8 cellular contexts compared by ENCODE assay signal in the genomic region with DNA sequence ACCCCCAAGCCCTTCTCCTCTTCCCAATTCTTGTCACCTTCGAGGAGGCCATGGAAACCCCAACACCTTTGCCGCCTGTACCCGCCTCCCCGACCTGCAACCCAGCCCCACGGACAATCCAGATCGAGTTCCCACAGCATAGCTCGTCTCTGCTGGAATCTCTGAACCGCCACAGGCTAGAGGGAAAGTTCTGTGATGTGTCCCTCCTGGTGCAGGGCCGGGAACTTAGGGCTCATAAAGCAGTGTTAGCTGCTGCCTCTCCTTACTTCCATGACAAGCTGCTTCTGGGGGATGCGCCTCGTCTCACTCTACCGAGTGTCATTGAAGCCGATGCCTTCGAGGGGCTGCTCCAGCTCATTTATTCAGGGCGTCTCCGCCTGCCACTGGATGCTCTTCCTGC. TPM values are rescaled to one million over a fixed set of nuclear protein-coding genes. Genes with fewer than 3 reads are reported as not detected.
DNase-seq lines count a peak whose midpoint lies in the region; ATAC-seq and TF ChIP-seq lines count a peak whose summit lies in the region.

No MANE protein-coding gene starts in this region.

- H3K27me3 Mint-ChIP-seq in naive B cell = no peaks in the 10 kb centered on the region

- DNase-seq in AG08396 (ENCODE audit: low spot score) (peak; percentile 7), coronary artery (ENCODE audit: low spot score) (no peak), naive B cell (no peak), COLO829 (ENCODE audit: low spot score) (no peak), GM03348 (ENCODE audit: low spot score) (no peak), NOMO-1 treated with dmso at 0.1 percent for 144 hours (lab: John Stamatoyannopoulos, UW; ENCODE audit: unreplicated experiment) (no peak)
- DNase-seq in Jurkat, Clone E6-1 (ENCODE audit: low read depth, low spot score) = no peak

- peak overlapping the region; percentile 91 for H3K4me3 ChIP-seq in Jurkat, Clone E6-1 (ENCODE audit: low read length)
- peak overlapping the region; percentile 89 for H3K4me3 ChIP-seq in coronary artery

- H3K36me3 Mint-ChIP-seq in naive B cell = peaks cover 0 to 4% of the 10 kb centered on the region in 2 donors

- peak overlapping the region; percentile 92 to 98 (median 97) for H3K4me3 Mint-ChIP-seq in naive B cell

- peak overlapping the region; percentile 93 to 97 (median 94) for H3K27ac Mint-ChIP-seq in naive B cell

- H3K27ac ChIP-seq in coronary artery = peak overlapping the region in 1 of 2 donors; percentile 27

- no peaks in the 10 kb centered on the region for H3K9me3 Mint-ChIP-seq in naive B cell

- peaks cover 31 to 38% (median 33%) of the 10 kb centered on the region in 3 donors for H3K4me1 Mint-ChIP-seq in naive B cell

- no peak for TF ChIP-seq CTCF in coronary artery (IDR thresholded peaks at IDR 0.05)

- ATAC-seq in naive B cell (ENCODE audit: low read depth in 2 of 2) = no peak
- no peak for ATAC-seq in HG02623 (IDR thresholded peaks at IDR 0.05; ENCODE audit: unreplicated experiment)

RNA-seq across cellular contexts. Expression of gene ZBTB9, which starts 0.7 kb away (rescaled TPM):
- 12.7 TPM for polyA plus RNA-seq in Jurkat, Clone E6-1 (2012; ENCODE audit: insufficient read depth, insufficient read length)
- 1 to 10 TPM; 4.8 to 9.7 (median 7.0) TPM for polyA plus RNA-seq in naive B cell (ENCODE audit: low read depth in 6 of 6)

RNA-seq across cellular contexts. Expression of gene SYNGAP1, which starts 35.2 kb away (rescaled TPM):
- polyA plus RNA-seq in Jurkat, Clone E6-1 (2012; ENCODE audit: insufficient read depth, insufficient read length) = 30.1 TPM
- polyA plus RNA-seq in naive B cell (ENCODE audit: low read depth in 6 of 6) = 1 to 10 TPM in 1 of 6 donors, under 1 TPM in 4, not detected in 1; 0.25 to 1.9 (median 0.48) TPM

RNA-seq across cellular contexts. Expression of gene CUTA, which starts 37.1 kb away (rescaled TPM):
- polyA plus RNA-seq in Jurkat, Clone E6-1 (2012; ENCODE audit: insufficient read depth, insufficient read length) = 264 TPM
- 100 to 1,000 TPM; 237 to 281 (median 263) TPM for polyA plus RNA-seq in naive B cell (ENCODE audit: low read depth in 6 of 6)

RNA-seq across cellular contexts. Expression of gene PHF1, which starts 44.2 kb away (rescaled TPM):
- polyA plus RNA-seq in Jurkat, Clone E6-1 (2012; ENCODE audit: insufficient read depth, insufficient read length) = 48.0 TPM
- 10 to 100 TPM; 48.9 to 82.3 (median 55.5) TPM for polyA plus RNA-seq in naive B cell (ENCODE audit: low read depth in 6 of 6)
